ENCODE assay signal across 17 cellular contexts in genomic region chr17:37713028-37713431, GRCh38. TPM values are rescaled to one million over a fixed set of nuclear protein-coding genes. Genes with fewer than 3 reads are reported as not detected.
DNase-seq lines count a peak whose midpoint lies in the region; ATAC-seq, FAIRE-seq and TF ChIP-seq lines count a peak whose summit lies in the region.
"Had no signal": no experiment of that assay in that cellular context is flagged by ENCODE, and none has a peak within 500 bp of the region (broad histone marks: within the 10 kb centered on the region; RNA-seq: fewer than 3 reads in every experiment).

No MANE protein-coding gene starts in this region.

- no peak for ATAC-seq in HG02884 (IDR thresholded peaks at IDR 0.05; ENCODE audit: unreplicated experiment)

- H3K27me3 ChIP-seq in Caco-2 (replicated peaks; ENCODE audit: control insufficient read depth, insufficient read depth, low read length) (no peaks in the 10 kb centered on the region), liver (ENCODE audit: control insufficient read depth in 4 of 4, insufficient read depth in 4 of 4, low read length in 3 of 4) (no peaks in the 10 kb centered on the region), small intestine (ENCODE audit: control insufficient read depth in 2 of 2, insufficient read depth in 2 of 2, low read length in 2 of 2) (peaks cover 0 to 3% of the 10 kb centered on the region in 2 donors), smooth muscle cell (ENCODE audit: low read depth) (peaks cover 4% of the 10 kb centered on the region), colonic mucosa (no peaks in the 10 kb centered on the region)

- H3K27ac Mint-ChIP-seq in Caco-2 (ENCODE audit: unreplicated experiment): peak overlapping the region; percentile 98

- POLR2A ChIA-PET in Caco-2 (lab: Charles Lee): no interaction called here

- CTCF ChIA-PET in Caco-2 (lab: Charles Lee): no interaction called here

- H3K36me3 ChIP-seq in Caco-2 (ENCODE audit: control insufficient read depth, insufficient read depth, low read length) (0 out of 2 replicates have a peak, but pooled peaks cover 1% of the 10 kb centered on the region), liver (ENCODE audit: control insufficient read depth in 4 of 4, insufficient read depth in 3 of 4, low read depth in 1 of 4, low read length in 3 of 4) (no peaks in the 10 kb centered on the region), small intestine (ENCODE audit: control insufficient read depth in 2 of 2, insufficient read depth in 2 of 2, low read length in 2 of 2) (no peaks in the 10 kb centered on the region), smooth muscle cell (ENCODE audit: low read depth) (no peaks in the 10 kb centered on the region), colonic mucosa (no peaks in the 10 kb centered on the region)
- H3K36me3 ChIP-seq: HAP-1 had no signal

- no peak overlapping the region for H3K4me2 ChIP-seq in smooth muscle cell

- H3K79me2 ChIP-seq in smooth muscle cell (ENCODE audit: low read depth): no peaks in the 10 kb centered on the region

- H3K27ac ChIP-seq in liver (ENCODE audit: low read depth in 1 of 2, low read length in 2 of 2): peak overlapping the region; percentile 77 to 86
- H3K27ac ChIP-seq in small intestine (ENCODE audit: low read depth in 1 of 2, low read length in 1 of 2): peak overlapping the region in 1 of 2 donors; percentile 32
- H3K27ac ChIP-seq in smooth muscle cell (ENCODE audit: low read depth): no peak overlapping the region
- H3K27ac ChIP-seq in colonic mucosa: no peak overlapping the region

- TF ChIP-seq CTCF in Caco-2 (IDR thresholded peaks at IDR 0.05; ENCODE audit: insufficient read depth in 1 of 2, low read depth in 1 of 2, low read length in 1 of 2, severe bottlenecking in 1 of 2, unreplicated experiment in 1 of 2) (no peak), liver (IDR thresholded peaks at IDR 0.05; ENCODE audit: low read depth, low read length, missing input control) (no peak), smooth muscle cell (IDR thresholded peaks at IDR 0.05; ENCODE audit: borderline replicate concordance, insufficient read depth, poor library complexity, severe bottlenecking) (no peak), colonic mucosa (IDR thresholded peaks at IDR 0.05) (no peak)

- no peaks in the 10 kb centered on the region for H3K27me3 Mint-ChIP-seq in Caco-2 (ENCODE audit: insufficient read depth, unreplicated experiment)

- H2AFZ ChIP-seq in smooth muscle cell (ENCODE audit: low read depth): no peak overlapping the region

- no TSS peak for BruUV-seq in Caco-2 (replicated peaks; lab: Mats Ljungman, UMichigan)

- H3K4me3 ChIP-seq in Caco-2 (ENCODE audit: low read depth, low read length) (no peak overlapping the region), liver (ENCODE audit: low read depth in 1 of 3, low read length in 3 of 3) (no peak overlapping the region), small intestine (ENCODE audit: low read depth in 1 of 2, low read length in 2 of 2) (no peak overlapping the region), smooth muscle cell (no peak overlapping the region), colonic mucosa (no peak overlapping the region)
- H3K4me3 ChIP-seq: HAP-1 had no signal

- peaks cover 48% of the 10 kb centered on the region for H3K4me1 Mint-ChIP-seq in Caco-2 (ENCODE audit: low read depth, unreplicated experiment)

- peaks cover 54% of the 10 kb centered on the region for H3K4me1 ChIP-seq in Caco-2
- peaks cover 15 to 70% (median 45%) of the 10 kb centered on the region in 4 donors for H3K4me1 ChIP-seq in liver (ENCODE audit: control insufficient read depth in 4 of 4, insufficient read depth in 4 of 4, low read length in 3 of 4)
- H3K4me1 ChIP-seq in small intestine (ENCODE audit: control insufficient read depth in 2 of 2, insufficient read depth in 1 of 2, low read depth in 1 of 2, low read length in 1 of 2): peaks cover 10 to 11% of the 10 kb centered on the region in 2 donors
- peaks cover 10% of the 10 kb centered on the region for H3K4me1 ChIP-seq in smooth muscle cell (ENCODE audit: low read depth)
- H3K4me1 ChIP-seq in colonic mucosa: no peaks in the 10 kb centered on the region
- H3K4me1 ChIP-seq: HAP-1 had no signal

- H4K20me1 ChIP-seq in smooth muscle cell (ENCODE audit: low read depth): no peaks in the 10 kb centered on the region

- no peak for FAIRE-seq in small intestine (lab: Jason Lieb, UNC)

- peak overlapping the region in 1 of 2 donors; percentile 21 for H3K9ac ChIP-seq in liver (ENCODE audit: low read depth in 1 of 2, low read length in 2 of 2)
- H3K9ac ChIP-seq in smooth muscle cell (ENCODE audit: low read depth): no peak overlapping the region
- H3K9ac ChIP-seq in colonic mucosa (ENCODE audit: low read depth in 2 of 2, low read length in 2 of 2): peak overlapping the region in 1 of 2 donors; percentile 19

- no peaks in the 10 kb centered on the region for H3F3A ChIP-seq in smooth muscle cell (ENCODE audit: low read depth)

- TF ChIP-seq RAD21 in liver (IDR thresholded peaks at IDR 0.05): peak; percentile 49 to 59

- DNase-seq in Caco-2 (no peak), NCI-H1105 treated with DMSO at 0.1 percent for 48 hours (lab: John Stamatoyannopoulos, UW) (peak; percentile 13), small intestine (peak; percentile 48), smooth muscle cell (lab: John Stamatoyannopoulos, UW; ENCODE audit: unreplicated experiment) (no peak), colonic mucosa (no peak)
- DNase-seq: C1 segment of cervical spinal cord, COR-L47, MV-4-11, NCI-H187, NCI-H2171 treated with DMSO at 0.1 percent for 48 hours, SIG-M5 had no signal

- no peaks in the 10 kb centered on the region for H3K9me3 Mint-ChIP-seq in Caco-2 (ENCODE audit: unreplicated experiment)

- no peak overlapping the region for H3K4me3 Mint-ChIP-seq in Caco-2 (ENCODE audit: unreplicated experiment)

- intact Hi-C loops in Caco-2 (cut with micrococcal nuclease; ENCODE audit: unreplicated experiment): loop anchor here (10.0 kb wide), 1 partner anchor 992 kb away; the partner anchor contains the start of gene MLLT6
- intact Hi-C loops in colonic mucosa (cut with DNase I): no loop called here

- 25% methylated on average over 6 of the region's 6 CpGs for WGBS in liver
- 12 to 36% (median 25%) methylated on average over 6 of the region's 6 CpGs for WGBS in small intestine, 3 donors
- 93% methylated on average over 6 of the region's 6 CpGs for WGBS in smooth muscle cell (ENCODE audit: low lambda C conversion rate)

- peaks cover 60% of the 10 kb centered on the region for H3K36me3 Mint-ChIP-seq in Caco-2 (ENCODE audit: insufficient read depth, unreplicated experiment)

- H3K9me3 ChIP-seq in Caco-2 (no peaks in the 10 kb centered on the region), liver (ENCODE audit: control insufficient read depth in 4 of 4, low read length in 3 of 4) (no peaks in the 10 kb centered on the region), small intestine (ENCODE audit: control insufficient read depth, low read depth) (no peaks in the 10 kb centered on the region), smooth muscle cell (replicated peaks; ENCODE audit: low read depth) (no peaks in the 10 kb centered on the region), colonic mucosa (no peaks in the 10 kb centered on the region)
- H3K9me3 ChIP-seq: HAP-1 had no signal

TF ChIP-seq in liver, 16 proteins besides CTCF, POLR2A, EP300 and RAD21 (continues in another document):
- TF ChIP-seq JUND (IDR thresholded peaks at IDR 0.05) (peak; percentile 79 to 91), HNF4G (IDR thresholded peaks at IDR 0.05) (peak; percentile 72), TAF1 (conservative IDR thresholded peaks at IDR 0.05) (peak; percentile 76), NR2F2 (IDR thresholded peaks at IDR 0.05) (peak; percentile 16), GABPA (IDR thresholded peaks at IDR 0.05 in 1 of 2, conservative IDR thresholded peaks at IDR 0.05 in 1 of 2) (peak in 1 of 2 donors; percentile 53)
- TF ChIP-seq, protein P1, sequence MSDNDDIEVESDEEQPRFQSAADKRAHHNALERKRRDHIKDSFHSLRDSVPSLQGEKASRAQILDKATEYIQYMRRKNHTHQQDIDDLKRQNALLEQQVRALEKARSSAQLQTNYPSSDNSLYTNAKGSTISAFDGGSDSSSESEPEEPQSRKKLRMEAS (IDR thresholded peaks at IDR 0.05): peak; percentile 89
- TF ChIP-seq, protein P2, sequence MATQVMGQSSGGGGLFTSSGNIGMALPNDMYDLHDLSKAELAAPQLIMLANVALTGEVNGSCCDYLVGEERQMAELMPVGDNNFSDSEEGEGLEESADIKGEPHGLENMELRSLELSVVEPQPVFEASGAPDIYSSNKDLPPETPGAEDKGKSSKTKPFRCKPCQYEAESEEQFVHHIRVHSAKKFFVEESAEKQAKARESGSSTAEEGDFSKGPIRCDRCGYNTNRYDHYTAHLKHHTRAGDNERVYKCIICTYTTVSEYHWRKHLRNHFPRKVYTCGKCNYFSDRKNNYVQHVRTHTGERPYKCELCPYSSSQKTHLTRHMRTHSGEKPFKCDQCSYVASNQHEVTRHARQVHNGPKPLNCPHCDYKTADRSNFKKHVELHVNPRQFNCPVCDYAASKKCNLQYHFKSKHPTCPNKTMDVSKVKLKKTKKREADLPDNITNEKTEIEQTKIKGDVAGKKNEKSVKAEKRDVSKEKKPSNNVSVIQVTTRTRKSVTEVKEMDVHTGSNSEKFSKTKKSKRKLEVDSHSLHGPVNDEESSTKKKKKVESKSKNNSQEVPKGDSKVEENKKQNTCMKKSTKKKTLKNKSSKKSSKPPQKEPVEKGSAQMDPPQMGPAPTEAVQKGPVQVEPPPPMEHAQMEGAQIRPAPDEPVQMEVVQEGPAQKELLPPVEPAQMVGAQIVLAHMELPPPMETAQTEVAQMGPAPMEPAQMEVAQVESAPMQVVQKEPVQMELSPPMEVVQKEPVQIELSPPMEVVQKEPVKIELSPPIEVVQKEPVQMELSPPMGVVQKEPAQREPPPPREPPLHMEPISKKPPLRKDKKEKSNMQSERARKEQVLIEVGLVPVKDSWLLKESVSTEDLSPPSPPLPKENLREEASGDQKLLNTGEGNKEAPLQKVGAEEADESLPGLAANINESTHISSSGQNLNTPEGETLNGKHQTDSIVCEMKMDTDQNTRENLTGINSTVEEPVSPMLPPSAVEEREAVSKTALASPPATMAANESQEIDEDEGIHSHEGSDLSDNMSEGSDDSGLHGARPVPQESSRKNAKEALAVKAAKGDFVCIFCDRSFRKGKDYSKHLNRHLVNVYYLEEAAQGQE (IDR thresholded peaks at IDR 0.05): peak; percentile 79

RNA-seq across cellular contexts. Expression of gene HNF1B, which starts 31.8 kb away (rescaled TPM):
- 36.9 TPM in 2 replicates for total RNA-seq in Caco-2 (2022)
- total RNA-seq in liver: 1 to 10 TPM; 1.6 to 3.8 TPM
- 1 to 10 TPM; 5.2 to 5.7 TPM for polyA plus RNA-seq in liver
- 10 to 100 TPM in 2 of 3 donors, 1 to 10 TPM in 1; 10.0 to 18.1 (median 11.9) TPM for polyA plus RNA-seq in small intestine
- not detected in 2 replicates for total RNA-seq in smooth muscle cell
- not detected in 2 replicates for polyA plus RNA-seq in smooth muscle cell
- total RNA-seq in colonic mucosa: 10 to 100 TPM; 28.0 to 34.8 TPM
- total RNA-seq: HT1080, NCI-H460, OCI-LY7 had no signal

Comparison
In these comparisons a context has a peak if more than half of its experiments do, and no peak if none do; other contexts are left out.
1. DNase-seq: peak in NCI-H1105 treated with DMSO at 0.1 percent for 48 hours (single experiment) and small intestine (single experiment); none in Caco-2 (0 of 2), smooth muscle cell (single experiment) and colonic mucosa (single experiment).
2. H3K27ac ChIP-seq: peak in liver (2 of 2); none in smooth muscle cell (single experiment) and colonic mucosa (single experiment).